10 cellular contexts compared by ENCODE assay signal in genomic region chr10:122525788-122526187, GRCh38. TPM values are rescaled to one million over a fixed set of nuclear protein-coding genes. Genes with fewer than 3 reads are reported as not detected.
DNase-seq lines count a peak whose midpoint lies in the region; ATAC-seq, FAIRE-seq and TF ChIP-seq lines count a peak whose summit lies in the region.
"Had no signal": no experiment of that assay in that cellular context is flagged by ENCODE, and none has a peak within 500 bp of the region (broad histone marks: within the 10 kb centered on the region; RNA-seq: fewer than 3 reads in every experiment).

No MANE protein-coding gene starts in this region.

- peaks cover 8% of the 10 kb centered on the region for H3K9me3 ChIP-seq in A549
- H3K9me3 ChIP-seq in HEK293 (ENCODE audit: control insufficient read depth, insufficient read depth, low read depth, low read length) = no peaks in the 10 kb centered on the region
- H3K9me3 ChIP-seq in keratinocyte (ENCODE audit: control insufficient read depth, low read depth, low read length) = no peaks in the 10 kb centered on the region

- no peaks in the 10 kb centered on the region for H3K36me3 Mint-ChIP-seq in WTC11
- H3K36me3 Mint-ChIP-seq: activated naive CD4-positive, alpha-beta T cell treated with anti-CD3 and anti-CD28 coated beads, Interleukin-2, amount 50 U/mL, for 72 hours; CD4-positive, CD25-positive, alpha-beta regulatory T cell had no signal

- H3K4me2 ChIP-seq in A549 = no peak overlapping the region
- H3K4me2 ChIP-seq in keratinocyte (ENCODE audit: control insufficient read depth, extremely low read depth, insufficient read depth, low read depth, low read length) = no peak overlapping the region

- peak in 1 of 2 experiments; percentile 17 for DNase-seq in A549 (ENCODE audit: low read depth in 1 of 2, low spot score in 1 of 2)
- DNase-seq in WTC11 (ENCODE audit: low spot score) = no peak
- DNase-seq in keratinocyte (ENCODE audit: low read depth, low spot score) = no peak
- no peak for DNase-seq in ureter (ENCODE audit: low spot score)
- no peak for DNase-seq in NCI-H2081 (lab: John Stamatoyannopoulos, UW)
- DNase-seq: CD4-positive, CD25-positive, alpha-beta regulatory T cell had no signal

- H3K9ac ChIP-seq in keratinocyte (ENCODE audit: control insufficient read depth, extremely low read depth, insufficient read depth, low read length) = no peak overlapping the region

- no peaks in the 10 kb centered on the region for H3K36me3 ChIP-seq in HEK293 (ENCODE audit: control insufficient read depth in 2 of 2, insufficient read depth in 1 of 2, low read length in 2 of 2)
- H3K36me3 ChIP-seq in keratinocyte (ENCODE audit: control insufficient read depth in 2 of 2, extremely low read depth in 1 of 2, insufficient read depth in 2 of 2, low read length in 2 of 2) = no peaks in the 10 kb centered on the region

- POLR2A ChIA-PET in A549 (lab: Yijun Ruan, JAX) = no interaction called here
- POLR2A ChIA-PET in HEK293 (lab: Yijun Ruan, JAX) = no interaction called here
- POLR2A ChIA-PET in WTC11 (lab: Charles Lee) = no interaction called here

- TF ChIP-seq EP300 in A549 (IDR thresholded peaks at IDR 0.05) = no peak

- H3K9me3 Mint-ChIP-seq in WTC11 = peaks cover 17% of the 10 kb centered on the region
- H3K9me3 Mint-ChIP-seq: activated naive CD4-positive, alpha-beta T cell treated with anti-CD3 and anti-CD28 coated beads, Interleukin-2, amount 50 U/mL, for 72 hours had no signal

- H3K4me1 Mint-ChIP-seq in WTC11 = no peaks in the 10 kb centered on the region
- H3K4me1 Mint-ChIP-seq: CD4-positive, CD25-positive, alpha-beta regulatory T cell had no signal

- H3K4me1 ChIP-seq in A549 = no peaks in the 10 kb centered on the region
- no peaks in the 10 kb centered on the region for H3K4me1 ChIP-seq in HEK293 (ENCODE audit: control insufficient read depth, insufficient read depth, low read length)
- no peaks in the 10 kb centered on the region for H3K4me1 ChIP-seq in keratinocyte (ENCODE audit: control insufficient read depth, extremely low read depth, insufficient read depth, low read length)

- H3K79me2 ChIP-seq in keratinocyte (ENCODE audit: control insufficient read depth, insufficient read depth, low read length) = no peaks in the 10 kb centered on the region

- H3K27me3 Mint-ChIP-seq in WTC11 (ENCODE audit: low read depth) = no peaks in the 10 kb centered on the region; the same call in 1 of the 2 replicates

- peak; percentile 24; the same call in 1 of the 3 replicates for TF ChIP-seq CTCF in A549 (IDR thresholded peaks at IDR 0.05)
- no peak for TF ChIP-seq CTCF in HEK293 (tag by site-specific recombination; IDR thresholded peaks at IDR 0.05)
- 0 out of 2 replicates have a peak, but pooled peaks have one; percentile 27 for TF ChIP-seq CTCF in WTC11 (IDR thresholded peaks at IDR 0.05)
- peak; percentile 27 to 44 (median 37) for TF ChIP-seq CTCF in keratinocyte (optimal IDR thresholded peaks at IDR 0.05 in 1 of 3, IDR thresholded peaks at IDR 0.05 in 1 of 3, conservative IDR thresholded peaks at IDR 0.05 in 1 of 3; ENCODE audit: extremely low read depth in 1 of 3, insufficient read depth in 2 of 3, low read length in 3 of 3)

- peak; percentile 39 to 51; a peak in 3 of 5 replicates for TF ChIP-seq RAD21 in A549 (conservative IDR thresholded peaks at IDR 0.05 in 1 of 2, IDR thresholded peaks at IDR 0.05 in 1 of 2)

- TF ChIP-seq POLR2A in A549 (IDR thresholded peaks at IDR 0.05; ENCODE audit: low read length) = no peak
- TF ChIP-seq POLR2A in GM18505 (IDR thresholded peaks at IDR 0.05; ENCODE audit: borderline replicate concordance, extremely low read depth, insufficient read depth, insufficient read length) = no peak

- H3K27ac ChIP-seq in A549 (no peak overlapping the region), HEK293 (ENCODE audit: extremely low read depth, low read depth, low read length) (no peak overlapping the region), keratinocyte (ENCODE audit: control insufficient read depth, insufficient read depth, low read length) (no peak overlapping the region)

- H2AFZ ChIP-seq in keratinocyte (ENCODE audit: control insufficient read depth, low read length) = no peak overlapping the region

- no peaks in the 10 kb centered on the region for H3K9me1 ChIP-seq in keratinocyte (ENCODE audit: control insufficient read depth, extremely low read depth, insufficient read depth, low read length)

- H4K20me1 ChIP-seq in keratinocyte (ENCODE audit: control insufficient read depth, extremely low read depth, insufficient read depth, low read length) = no peaks in the 10 kb centered on the region

- no peak overlapping the region for H3K4me3 Mint-ChIP-seq in WTC11
- H3K4me3 Mint-ChIP-seq: CD4-positive, CD25-positive, alpha-beta regulatory T cell had no signal

- WGBS in A549 (ENCODE audit: missing lambda C conversion rate) = 24% methylated on average over 6 of the region's 6 CpGs

- H3K4me3 ChIP-seq in A549 = no peak overlapping the region
- H3K4me3 ChIP-seq in HEK293 (ENCODE audit: low read depth, low read length) = no peak overlapping the region
- no peak overlapping the region for H3K4me3 ChIP-seq in keratinocyte (ENCODE audit: control insufficient read depth in 2 of 3, extremely low read depth in 1 of 3, insufficient read depth in 2 of 3, low read depth in 1 of 3, low read length in 3 of 3)

- peak; percentile 42 to 74; a peak in 4 of 6 replicates for ATAC-seq in A549
- ATAC-seq in WTC11 = peak; percentile 36; the same call in 1 of the 2 replicates
- no peak for ATAC-seq in GM18505 (IDR thresholded peaks at IDR 0.05; ENCODE audit: unreplicated experiment)
- ATAC-seq in GM21515 (IDR thresholded peaks at IDR 0.05; ENCODE audit: unreplicated experiment) = no peak
- ATAC-seq: activated naive CD4-positive, alpha-beta T cell treated with anti-CD3 and anti-CD28 coated beads, Interleukin-2, amount 50 U/mL, for 72 hours had no signal

- peaks cover 7% of the 10 kb centered on the region for H3K27me3 ChIP-seq in keratinocyte (ENCODE audit: control insufficient read depth, extremely low read depth, insufficient read depth, low read length)

- CTCF ChIA-PET in A549 (lab: Yijun Ruan, JAX) = interaction anchor here (1.2 to 1.6 kb wide), 2 partner anchors 9 to 40 kb away, joined by 4 to 9 read pairs; no protein-coding TSS in a partner anchor
- CTCF ChIA-PET in HEK293 (lab: Yijun Ruan, JAX) = interaction anchor here (0.8 to 1.3 kb wide), 2 partner anchors 39 to 41 kb away, joined by 3 read pairs; no protein-coding TSS in a partner anchor
- CTCF ChIA-PET in WTC11 (lab: Charles Lee) = interaction anchor here (0.6 to 2.9 kb wide), 6 partner anchors 12 to 41 kb away, joined by 3 to 17 read pairs (median 5); partner anchors contain the start of gene DMBT1

- FAIRE-seq in A549 (lab: Jason Lieb, UNC) (no peak), keratinocyte (lab: Jason Lieb, UNC) (no peak)

- no peak overlapping the region for H3K27ac Mint-ChIP-seq in WTC11
- H3K27ac Mint-ChIP-seq: activated naive CD4-positive, alpha-beta T cell treated with anti-CD3 and anti-CD28 coated beads, Interleukin-2, amount 50 U/mL, for 72 hours; CD4-positive, CD25-positive, alpha-beta regulatory T cell had no signal

- dilution Hi-C loops in keratinocyte (cut with MboI; ENCODE audit: extremely low pct_ligation_motif_present, low sequenced_read_pairs) = loop anchor here (25.0 kb wide), 1 partner anchor 187 kb away; no protein-coding TSS in a partner anchor

TF ChIP-seq in A549, 52 proteins besides CTCF, POLR2A, EP300 and RAD21:
- TF ChIP-seq TFCP2L1 (CRISPR knock-in tag; IDR thresholded peaks at IDR 0.05) (no peak), SMC3 (IDR thresholded peaks at IDR 0.05) (peak; percentile 38; the same call in 2 of the 3 replicates), NR3C1 (IDR thresholded peaks at IDR 0.05) (no peak), NFE2L2 (conservative IDR thresholded peaks at IDR 0.05; ENCODE audit: low read length) (no peak)

TF ChIP-seq in HEK293, 187 proteins besides CTCF, POLR2A, EP300 and RAD21:
- no peak for TF ChIP-seq ZNF404 (tag by site-specific recombination; IDR thresholded peaks at IDR 0.05)
- TF ChIP-seq ZNF654 (tag by site-specific recombination; IDR thresholded peaks at IDR 0.05; ENCODE audit: low read depth) = peak; percentile 8; the same call in 1 of the 2 replicates
- TF ChIP-seq SP2 (tag by site-specific recombination; IDR thresholded peaks at IDR 0.05) = no peak
- no peak for TF ChIP-seq KLF1 (tag by site-specific recombination; IDR thresholded peaks at IDR 0.05)
- TF ChIP-seq ZNF768 (tag by site-specific recombination; IDR thresholded peaks at IDR 0.05) = no peak

TF ChIP-seq in WTC11, 78 proteins besides CTCF, POLR2A, EP300 and RAD21:
- TF ChIP-seq FOXK1 (CRISPR knock-in tag; IDR thresholded peaks at IDR 0.05) (no peak), SP1 (CRISPR knock-in tag; conservative IDR thresholded peaks at IDR 0.05) (no peak), ESRRA (CRISPR knock-in tag; IDR thresholded peaks at IDR 0.05; ENCODE audit: borderline replicate concordance) (no peak), FOXJ3 (CRISPR knock-in tag; IDR thresholded peaks at IDR 0.05; ENCODE audit: borderline replicate concordance) (no peak), ZNF396 (CRISPR knock-in tag; IDR thresholded peaks at IDR 0.05; ENCODE audit: borderline replicate concordance) (no peak), NFE2L1 (CRISPR knock-in tag; IDR thresholded peaks at IDR 0.05) (no peak), PRRX2 (CRISPR knock-in tag; IDR thresholded peaks at IDR 0.05) (no peak), GRHL2 (CRISPR knock-in tag; IDR thresholded peaks at IDR 0.05; ENCODE audit: insufficient replicate concordance, severe bottlenecking) (no peak)

RNA-seq across cellular contexts. Expression of gene DMBT1, which starts 34.8 kb away (rescaled TPM):
- polyA plus RNA-seq in A549 (2011; rRNA removed) (0.01 and 0.05 TPM in 2 replicates), A549 (2017; fragmentation: RNase III; extraction: RNeasy Plus Mini Kit Qiagen cat#74134 plus additional on column Dnase treatment) (0.01 to 0.03 TPM in 2 of 3 replicates, not detected in the other), keratinocyte (0.04 to 0.17 TPM (median 0.08 TPM) in 3 replicates)
- 0.01 TPM in 2 replicates for polyA plus RNA-seq in A549 (2012; cell fraction: cytosol; rRNA removed)
- 0.01 TPM in 1 of 2 replicates, not detected in the other for polyA plus RNA-seq in A549 (2012; cell fraction: nucleus; rRNA removed)
- 0.15 TPM in 1 of 2 replicates, not detected in the other for polyA minus RNA-seq in A549 (2011; rRNA and poly(A)+ RNA removed)
- total RNA-seq in WTC11 (2021) (0.09 to 0.18 TPM (median 0.13 TPM) in 3 replicates), ureter (1.5 TPM)
- polyA plus RNA-seq in keratinocyte (2011; ENCODE audit: low read depth) = not detected
- 0.01 and 0.02 TPM in 2 replicates for polyA plus RNA-seq in keratinocyte (2011; cell fraction: cytosol; rRNA removed)
- 0.12 and 0.13 TPM in 2 replicates for polyA plus RNA-seq in keratinocyte (2011; cell fraction: nucleus; rRNA removed)
- polyA plus RNA-seq in keratinocyte (2012; ENCODE audit: low replicate concordance) = 0.05 TPM in 1 of 2 replicates, not detected in the other
- 0.06 to 0.13 TPM (median 0.13 TPM) in 3 replicates for polyA minus RNA-seq in keratinocyte
- not detected for polyA minus RNA-seq in keratinocyte (2011; cell fraction: cytosol; rRNA and poly(A)+ RNA removed)
- polyA minus RNA-seq in keratinocyte (2011; cell fraction: nucleus; rRNA and poly(A)+ RNA removed) = 0.21 and 0.23 TPM in 2 replicates
- total RNA-seq: activated naive CD4-positive, alpha-beta T cell treated with anti-CD3 and anti-CD28 coated beads, Interleukin-2, amount 50 U/mL, for 72 hours; CD4-positive, CD25-positive, alpha-beta regulatory T cell had no signal
- polyA plus RNA-seq: CD4-positive, CD25-positive, alpha-beta regulatory T cell had no signal

Comparison
In these comparisons a context has a peak if more than half of its experiments do, and no peak if none do; other contexts are left out.
1. ATAC-seq: peak in A549 (2 of 2) and WTC11 (single experiment); none in GM18505 (single experiment) and GM21515 (single experiment).